Comparison of ENCODE assay signal across 8 cellular contexts in the genomic region with DNA sequence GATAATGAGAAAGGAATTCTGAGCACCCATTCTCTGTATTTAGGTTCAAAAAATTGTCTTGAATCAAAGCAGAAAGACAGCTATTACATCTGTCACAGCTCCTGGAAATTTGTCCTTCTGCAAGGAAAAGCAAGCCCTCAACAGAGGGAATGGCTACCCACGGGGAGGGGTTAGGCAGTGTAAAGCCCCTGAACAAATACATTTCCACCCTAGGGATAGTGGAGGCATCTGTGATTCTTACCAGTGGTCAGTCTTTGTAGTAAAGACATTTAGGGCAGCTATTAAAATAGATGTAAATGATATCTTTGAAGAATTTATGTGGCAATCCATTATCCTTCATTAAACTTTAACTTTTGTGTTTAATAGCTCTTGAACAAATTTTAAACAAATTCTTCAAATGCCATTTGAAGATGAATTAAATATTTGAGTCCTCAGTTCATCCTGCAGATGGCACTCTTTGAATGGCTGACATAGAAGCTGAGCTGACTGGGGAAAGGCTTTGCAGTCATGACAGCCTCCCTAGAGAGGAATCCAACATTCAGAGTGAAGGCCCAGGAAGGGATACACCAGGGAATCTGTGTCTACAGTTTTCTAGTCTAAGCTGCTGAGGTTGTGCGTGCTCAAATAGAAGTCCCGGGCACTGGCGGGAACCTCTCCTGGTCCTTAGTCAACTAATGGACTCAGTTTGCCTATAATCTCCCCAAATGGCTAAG.
DNase-seq lines count a peak whose midpoint lies in the region; TF ChIP-seq lines count a peak whose summit lies in the region.

No MANE protein-coding gene starts in this region.

- H3K9me3 ChIP-seq in DOHH2 (ENCODE audit: control insufficient read depth, insufficient read depth, low read length) = no peaks in the 10 kb centered on the region
- H3K9me3 ChIP-seq in neural cell (ENCODE audit: low read length) = no peaks in the 10 kb centered on the region
- no peaks in the 10 kb centered on the region for H3K9me3 ChIP-seq in effector memory CD4-positive, alpha-beta T cell (ENCODE audit: control insufficient read depth, low read length)

- DNase-seq in Kasumi-1 (lab: John Stamatoyannopoulos, UW) = peak; percentile 44 to 45
- peak; percentile 53 for DNase-seq in RKO (ENCODE audit: low spot score)
- peak; percentile 52 for DNase-seq in fibroblast of gingiva (ENCODE audit: low read depth)
- DNase-seq in central memory CD4-positive, alpha-beta T cell = no peak
- no peak for DNase-seq in effector memory CD4-positive, alpha-beta T cell
- no peak for DNase-seq in lower leg skin (ENCODE audit: low spot score in 2 of 2)

- no peak overlapping the region for H2AFZ ChIP-seq in neural cell (ENCODE audit: low read depth, low read length)

- H3K4me2 ChIP-seq in DOHH2 (ENCODE audit: low read length) = no peak overlapping the region
- no peak overlapping the region for H3K4me2 ChIP-seq in neural cell (ENCODE audit: low read length)

- H3K27me3 ChIP-seq in DOHH2 (ENCODE audit: control insufficient read depth, low read length) = peaks cover 8% of the 10 kb centered on the region
- H3K27me3 ChIP-seq in neural cell (ENCODE audit: insufficient read depth, low read depth, low read length) = no peaks in the 10 kb centered on the region
- no peaks in the 10 kb centered on the region for H3K27me3 ChIP-seq in effector memory CD4-positive, alpha-beta T cell (replicated peaks; ENCODE audit: control insufficient read depth, insufficient read depth, low read length, poor library complexity, severe bottlenecking)

- TF ChIP-seq RAD21 in neural cell (conservative IDR thresholded peaks at IDR 0.05) = peak; percentile 66

- H3K79me2 ChIP-seq in DOHH2 (ENCODE audit: control insufficient read depth, low read length) = no peaks in the 10 kb centered on the region
- H3K79me2 ChIP-seq in neural cell (replicated peaks; ENCODE audit: insufficient read depth, low read length) = no peaks in the 10 kb centered on the region

- H3K4me3 ChIP-seq in DOHH2 (ENCODE audit: low read length) (no peak overlapping the region), neural cell (ENCODE audit: low read length) (no peak overlapping the region), lower leg skin (ENCODE audit: low read depth, poor library complexity, severe bottlenecking) (no peak overlapping the region)
- H3K4me3 ChIP-seq in effector memory CD4-positive, alpha-beta T cell (ENCODE audit: insufficient read depth, low read depth, low read length, poor library complexity, severe bottlenecking) = no peak overlapping the region

- TF ChIP-seq EP300 in neural cell (conservative IDR thresholded peaks at IDR 0.05; ENCODE audit: poor library complexity, severe bottlenecking) = no peak

- H3K27ac ChIP-seq in DOHH2 (ENCODE audit: low read depth, low read length) (no peak overlapping the region), neural cell (ENCODE audit: low read length) (no peak overlapping the region)
- H3K27ac ChIP-seq in effector memory CD4-positive, alpha-beta T cell (ENCODE audit: insufficient read depth, low read length, poor library complexity, severe bottlenecking) = no peak overlapping the region

- WGBS in lower leg skin, 2 donors = 66 to 70% methylated on average over 4 of the region's 4 CpGs

- no peak for TF ChIP-seq POLR2A in lower leg skin (IDR thresholded peaks at IDR 0.05)

- H3K9ac ChIP-seq in neural cell (ENCODE audit: low read length) = no peak overlapping the region

- H3K9me2 ChIP-seq in DOHH2 (replicated peaks; ENCODE audit: control insufficient read depth, low read length) (no peaks in the 10 kb centered on the region), neural cell (ENCODE audit: insufficient read depth, low read length) (no peaks in the 10 kb centered on the region)

- intact Hi-C loops in lower leg skin (cut with DNase I; ENCODE audit: low total_unique reads) = loop anchor here (5.0 to 10.0 kb wide), 2 partner anchors 116 to 193 kb away; no protein-coding TSS in a partner anchor

- H3K36me3 ChIP-seq in DOHH2 (ENCODE audit: control insufficient read depth, low read length) (no peaks in the 10 kb centered on the region), neural cell (ENCODE audit: insufficient read depth, low read length) (no peaks in the 10 kb centered on the region)
- H3K36me3 ChIP-seq in effector memory CD4-positive, alpha-beta T cell (ENCODE audit: control insufficient read depth, insufficient read depth, low read length) = no peaks in the 10 kb centered on the region

- H3F3A ChIP-seq in DOHH2 (ENCODE audit: control insufficient read depth, insufficient read depth) (no peaks in the 10 kb centered on the region), neural cell (ENCODE audit: insufficient read depth, low read length, poor library complexity, severe bottlenecking) (no peaks in the 10 kb centered on the region)

- H4K20me1 ChIP-seq in DOHH2 (ENCODE audit: control insufficient read depth, insufficient read depth, low read depth, low read length) = no peaks in the 10 kb centered on the region
- no peaks in the 10 kb centered on the region for H4K20me1 ChIP-seq in neural cell (ENCODE audit: insufficient read depth)

- TF ChIP-seq CTCF in DOHH2 (IDR thresholded peaks at IDR 0.05; ENCODE audit: low read depth, low read length, poor library complexity, severe bottlenecking) (peak; percentile 45), neural cell (IDR thresholded peaks at IDR 0.05; ENCODE audit: poor library complexity, severe bottlenecking) (peak; percentile 73), lower leg skin (IDR thresholded peaks at IDR 0.05) (no peak)

- H3K4me1 ChIP-seq in DOHH2 (ENCODE audit: control insufficient read depth, low read length) = no peaks in the 10 kb centered on the region
- H3K4me1 ChIP-seq in effector memory CD4-positive, alpha-beta T cell (ENCODE audit: control insufficient read depth, insufficient read depth, low read length, poor library complexity, severe bottlenecking) = no peaks in the 10 kb centered on the region

TF ChIP-seq in neural cell, 6 proteins besides CTCF, POLR2A, EP300 and RAD21:
- TF ChIP-seq SMC3 (conservative IDR thresholded peaks at IDR 0.05; ENCODE audit: poor library complexity) = peak; percentile 67
- no peak for TF ChIP-seq EZH2 (IDR thresholded peaks at IDR 0.05; ENCODE audit: borderline replicate concordance, insufficient read depth, low read length, poor library complexity, severe bottlenecking)
- TF ChIP-seq MXI1 (conservative IDR thresholded peaks at IDR 0.05; ENCODE audit: poor library complexity, severe bottlenecking) = no peak

Comparison
In these comparisons a context has a peak if more than half of its experiments do, and no peak if none do; other contexts are left out.
1. CTCF ChIP-seq: peak in DOHH2 (single experiment) and neural cell (single experiment); none in lower leg skin (0 of 3).
2. DNase-seq: peak in Kasumi-1 (2 of 2), RKO (single experiment) and fibroblast of gingiva (single experiment); none in central memory CD4-positive, alpha-beta T cell (single experiment), effector memory CD4-positive, alpha-beta T cell (0 of 3) and lower leg skin (0 of 2).